In the genomic region with DNA sequence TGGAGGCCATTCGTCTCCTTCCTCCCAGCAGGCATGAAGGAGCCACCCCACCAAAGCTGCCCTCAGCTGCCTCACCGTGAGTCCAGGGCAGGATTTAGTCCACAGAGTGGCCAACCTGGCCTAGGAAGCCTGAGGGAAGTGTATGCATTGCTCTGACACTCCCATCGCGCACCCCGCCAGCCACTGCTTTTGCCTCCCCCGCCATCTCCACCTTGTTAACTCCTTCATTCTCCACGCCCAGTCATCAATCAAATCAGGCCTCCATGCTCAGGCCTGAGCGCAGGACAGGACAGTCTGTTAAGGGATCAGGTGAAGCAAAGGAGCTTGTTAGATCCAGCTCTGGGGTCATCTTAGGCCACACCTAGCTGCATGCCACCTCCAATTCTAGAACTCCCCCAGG, we compare ENCODE assay signal across 14 cellular contexts. TPM values are rescaled to one million over a fixed set of nuclear protein-coding genes. Genes with fewer than 3 reads are reported as not detected.
"Had no signal": no experiment of that assay in that cellular context is flagged by ENCODE, and none has a peak within 500 bp of the region (broad histone marks: within the 10 kb centered on the region; RNA-seq: fewer than 3 reads in every experiment).

No MANE protein-coding gene starts in this region.

RNA-seq across cellular contexts. Expression of a gene that starts 10.4 kb away (rescaled TPM):
- total RNA-seq: activated B cell treated with CpG ODN at 0.5 μM for 24 hours; activated CD4-positive, alpha-beta memory T cell treated with anti-CD3 and anti-CD28 coated beads for 36 hours; activated CD4-positive, alpha-beta memory T cell treated with anti-CD3 and anti-CD28 coated beads, Interleukin-2, amount 10 ng/mL, durations not matched to agents 7 days and 5 days; activated CD4-positive, alpha-beta T cell treated with anti-CD3 and anti-CD28 coated beads for 36 hours; activated CD4-positive, alpha-beta T cell treated with anti-CD3 and anti-CD28 coated beads, Interleukin-2, amount 10 ng/mL, durations not matched to agents 24 days and 14 days; activated CD4-positive, alpha-beta T cell treated with anti-CD3 and anti-CD28 coated beads, Interleukin-2, amount 10 ng/mL, durations not matched to agents 7 days and 5 days; activated CD8-positive, alpha-beta memory T cell treated with anti-CD3 and anti-CD28 coated beads for 36 hours; activated CD8-positive, alpha-beta memory T cell treated with anti-CD3 and anti-CD28 coated beads, Interleukin-2, amount 10 ng/mL, durations not matched to agents 7 days and 5 days; activated CD8-positive, alpha-beta T cell treated with anti-CD3 and anti-CD28 coated beads for 36 hours; activated CD8-positive, alpha-beta T cell treated with anti-CD3 and anti-CD28 coated beads, Interleukin-2, amount 10 ng/mL, durations not matched to agents 7 days and 5 days; T-helper 1 cell treated with Interleukin-12 subunit alpha and Interleukin-12 subunit beta and Interleukin-4 antibody, amounts not matched to agents 30 ng/mL and 1 ng/mL, for 36 hours; T-helper 17 cell; T-helper 2 cell treated with Interferon-gamma antibody and Interleukin-4, amounts not matched to agents 100 ng/mL and 5 ng/mL, for 36 hours; WTC11 had no signal

RNA-seq across cellular contexts. Expression of a gene that starts 26.7 kb away (rescaled TPM):
- total RNA-seq: activated B cell treated with CpG ODN at 0.5 μM for 24 hours; activated CD4-positive, alpha-beta memory T cell treated with anti-CD3 and anti-CD28 coated beads for 36 hours; activated CD4-positive, alpha-beta memory T cell treated with anti-CD3 and anti-CD28 coated beads, Interleukin-2, amount 10 ng/mL, durations not matched to agents 7 days and 5 days; activated CD4-positive, alpha-beta T cell treated with anti-CD3 and anti-CD28 coated beads for 36 hours; activated CD4-positive, alpha-beta T cell treated with anti-CD3 and anti-CD28 coated beads, Interleukin-2, amount 10 ng/mL, durations not matched to agents 24 days and 14 days; activated CD4-positive, alpha-beta T cell treated with anti-CD3 and anti-CD28 coated beads, Interleukin-2, amount 10 ng/mL, durations not matched to agents 7 days and 5 days; activated CD8-positive, alpha-beta memory T cell treated with anti-CD3 and anti-CD28 coated beads for 36 hours; activated CD8-positive, alpha-beta memory T cell treated with anti-CD3 and anti-CD28 coated beads, Interleukin-2, amount 10 ng/mL, durations not matched to agents 7 days and 5 days; activated CD8-positive, alpha-beta T cell treated with anti-CD3 and anti-CD28 coated beads for 36 hours; activated CD8-positive, alpha-beta T cell treated with anti-CD3 and anti-CD28 coated beads, Interleukin-2, amount 10 ng/mL, durations not matched to agents 7 days and 5 days; T-helper 1 cell treated with Interleukin-12 subunit alpha and Interleukin-12 subunit beta and Interleukin-4 antibody, amounts not matched to agents 30 ng/mL and 1 ng/mL, for 36 hours; T-helper 17 cell; T-helper 2 cell treated with Interferon-gamma antibody and Interleukin-4, amounts not matched to agents 100 ng/mL and 5 ng/mL, for 36 hours; WTC11 had no signal

RNA-seq across cellular contexts. Expression of a gene that starts 48.8 kb away (rescaled TPM):
- total RNA-seq: activated B cell treated with CpG ODN at 0.5 μM for 24 hours; activated CD4-positive, alpha-beta memory T cell treated with anti-CD3 and anti-CD28 coated beads for 36 hours; activated CD4-positive, alpha-beta memory T cell treated with anti-CD3 and anti-CD28 coated beads, Interleukin-2, amount 10 ng/mL, durations not matched to agents 7 days and 5 days; activated CD4-positive, alpha-beta T cell treated with anti-CD3 and anti-CD28 coated beads for 36 hours; activated CD4-positive, alpha-beta T cell treated with anti-CD3 and anti-CD28 coated beads, Interleukin-2, amount 10 ng/mL, durations not matched to agents 24 days and 14 days; activated CD4-positive, alpha-beta T cell treated with anti-CD3 and anti-CD28 coated beads, Interleukin-2, amount 10 ng/mL, durations not matched to agents 7 days and 5 days; activated CD8-positive, alpha-beta memory T cell treated with anti-CD3 and anti-CD28 coated beads for 36 hours; activated CD8-positive, alpha-beta memory T cell treated with anti-CD3 and anti-CD28 coated beads, Interleukin-2, amount 10 ng/mL, durations not matched to agents 7 days and 5 days; activated CD8-positive, alpha-beta T cell treated with anti-CD3 and anti-CD28 coated beads for 36 hours; activated CD8-positive, alpha-beta T cell treated with anti-CD3 and anti-CD28 coated beads, Interleukin-2, amount 10 ng/mL, durations not matched to agents 7 days and 5 days; T-helper 1 cell treated with Interleukin-12 subunit alpha and Interleukin-12 subunit beta and Interleukin-4 antibody, amounts not matched to agents 30 ng/mL and 1 ng/mL, for 36 hours; T-helper 17 cell; T-helper 2 cell treated with Interferon-gamma antibody and Interleukin-4, amounts not matched to agents 100 ng/mL and 5 ng/mL, for 36 hours; WTC11 had no signal
